Comparison of ENCODE assay signal across 16 cellular contexts in the genomic region with DNA sequence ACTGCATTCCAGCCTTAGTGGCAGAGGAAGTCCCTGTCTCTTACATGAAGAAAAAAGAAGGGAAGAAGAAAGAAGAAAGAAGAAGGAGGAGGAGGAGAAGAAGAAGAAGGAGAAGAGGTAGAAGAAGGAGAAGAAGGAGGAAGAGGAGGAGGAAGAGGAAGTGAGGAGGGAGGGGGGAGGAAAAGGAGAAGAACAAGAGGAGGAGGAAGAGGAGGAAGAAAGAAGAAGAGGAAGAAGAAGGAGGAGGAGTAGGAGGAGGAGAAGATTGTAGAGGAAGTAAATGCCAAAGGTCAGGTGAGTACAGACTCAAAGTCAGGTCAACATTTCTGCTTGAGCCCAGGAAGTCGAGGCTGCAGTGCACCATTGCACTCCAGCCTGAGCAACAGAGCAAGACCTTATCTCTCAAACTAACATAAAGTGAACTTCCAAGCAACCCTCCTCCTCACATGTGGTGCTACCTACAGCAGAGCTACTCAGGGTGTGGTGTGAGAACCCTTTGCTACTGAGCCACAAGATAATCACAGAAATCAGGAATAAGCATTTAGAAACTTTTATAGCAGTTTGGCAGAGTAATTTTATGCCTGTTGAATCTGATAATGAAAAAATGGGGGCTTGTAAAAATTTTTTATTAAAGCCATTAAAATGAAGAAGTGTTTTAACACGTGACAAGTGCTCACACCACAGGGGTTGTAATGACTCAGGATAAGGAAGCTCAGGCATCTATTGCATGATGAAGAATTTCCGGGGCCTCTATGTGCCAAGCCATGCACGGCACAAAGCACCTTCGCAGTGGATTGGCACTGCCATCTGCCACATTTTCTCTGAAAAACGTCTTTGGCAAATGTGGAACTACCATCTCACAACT.
DNase-seq lines count a peak whose midpoint lies in the region; ATAC-seq, FAIRE-seq and TF ChIP-seq lines count a peak whose summit lies in the region.
"Had no signal": no experiment of that assay in that cellular context is flagged by ENCODE, and none has a peak within 500 bp of the region (broad histone marks: within the 10 kb centered on the region; RNA-seq: fewer than 3 reads in every experiment).

No MANE protein-coding gene starts in this region.

- peak overlapping the region in 1 of 9 donors; percentile 17 for H3K27ac Mint-ChIP-seq in naive thymus-derived CD4-positive, alpha-beta T cell
- H3K27ac Mint-ChIP-seq: activated naive CD4-positive, alpha-beta T cell treated with anti-CD3 and anti-CD28 coated beads, Interleukin-2, amount 50 U/mL, for 72 hours; CD4-positive, alpha-beta T cell had no signal

- H3K9me3 ChIP-seq in gastroesophageal sphincter (no peaks in the 10 kb centered on the region), Peyer's patch (no peaks in the 10 kb centered on the region)
- no peaks in the 10 kb centered on the region for H3K9me3 ChIP-seq in naive thymus-derived CD4-positive, alpha-beta T cell (ENCODE audit: control insufficient read depth in 2 of 3, low read length in 3 of 3)
- H3K9me3 ChIP-seq: gastrocnemius medialis had no signal

- peaks cover 0 to 3% (median 0%) of the 10 kb centered on the region in 5 donors for H3K27me3 Mint-ChIP-seq in naive thymus-derived CD4-positive, alpha-beta T cell
- H3K27me3 Mint-ChIP-seq: CD4-positive, alpha-beta T cell had no signal

- H3K4me1 Mint-ChIP-seq in naive thymus-derived CD4-positive, alpha-beta T cell: peaks cover 0 to 5% (median 0%) of the 10 kb centered on the region in 7 donors
- H3K4me1 Mint-ChIP-seq: neural crest cell had no signal

- DNase-seq in AG08395 (ENCODE audit: low spot score) (peak; percentile 61), GM04504 (ENCODE audit: low read depth) (peak; percentile 77), RCC 7860 (ENCODE audit: low spot score) (peak; percentile 30), GM10266 (ENCODE audit: extremely low spot score) (no peak), retina (no peak), Peyer's patch (no peak)
- no peak for DNase-seq in naive thymus-derived CD4-positive, alpha-beta T cell
- DNase-seq: activated CD8-positive, alpha-beta memory T cell treated with anti-CD3 and anti-CD28 coated beads for 24 hours; CD4-positive, alpha-beta T cell; dermis blood vessel endothelial cell; gastrocnemius medialis; NCI-H187; OCI-M1 had no signal

- TF ChIP-seq CTCF in gastroesophageal sphincter (IDR thresholded peaks at IDR 0.05): no peak
- no peak for TF ChIP-seq CTCF in GM10266 (IDR thresholded peaks at IDR 0.05; ENCODE audit: control insufficient read depth, insufficient read depth, low read depth, missing control alignments)
- no peak for TF ChIP-seq CTCF in Peyer's patch (IDR thresholded peaks at IDR 0.05)

- TF ChIP-seq POLR2A in gastroesophageal sphincter (IDR thresholded peaks at IDR 0.05) (no peak), Peyer's patch (IDR thresholded peaks at IDR 0.05) (no peak)

- H3K27ac ChIP-seq in gastroesophageal sphincter (peak overlapping the region; percentile 61 to 75 (median 70)), Peyer's patch (no peak overlapping the region)
- no peak overlapping the region for H3K27ac ChIP-seq in naive thymus-derived CD4-positive, alpha-beta T cell (ENCODE audit: low read depth, low read length)
- H3K27ac ChIP-seq: gastrocnemius medialis had no signal

- POLR2A ChIA-PET in naive thymus-derived CD4-positive, alpha-beta T cell (lab: Charles Lee): no interaction called here

- CTCF ChIA-PET in naive thymus-derived CD4-positive, alpha-beta T cell (lab: Charles Lee): no interaction called here

- WGBS in gastroesophageal sphincter (ENCODE audit: low coverage in 1 of 2), 2 donors: 26 to 27% methylated on average over 6 of the region's 6 CpGs

- FAIRE-seq in RCC 7860 (lab: Jason Lieb, UNC): no peak

- H3K36me3 ChIP-seq in gastroesophageal sphincter (no peaks in the 10 kb centered on the region), Peyer's patch (no peaks in the 10 kb centered on the region)
- no peaks in the 10 kb centered on the region for H3K36me3 ChIP-seq in naive thymus-derived CD4-positive, alpha-beta T cell (ENCODE audit: control insufficient read depth in 2 of 3, insufficient read depth in 3 of 3, low read length in 3 of 3)
- H3K36me3 ChIP-seq: gastrocnemius medialis had no signal

- ATAC-seq in gastroesophageal sphincter: peak; percentile 87
- ATAC-seq in naive thymus-derived CD4-positive, alpha-beta T cell: no peak
- ATAC-seq: activated naive CD4-positive, alpha-beta T cell treated with anti-CD3 and anti-CD28 coated beads, Interleukin-2, amount 50 U/mL, for 72 hours; gastrocnemius medialis had no signal

- peaks cover 0 to 13% (median 2%) of the 10 kb centered on the region in 11 donors for H3K9me3 Mint-ChIP-seq in naive thymus-derived CD4-positive, alpha-beta T cell
- H3K9me3 Mint-ChIP-seq: CD4-positive, alpha-beta T cell; neural crest cell had no signal

- H3K27me3 ChIP-seq in gastroesophageal sphincter (no peaks in the 10 kb centered on the region), Peyer's patch (no peaks in the 10 kb centered on the region)
- no peaks in the 10 kb centered on the region for H3K27me3 ChIP-seq in naive thymus-derived CD4-positive, alpha-beta T cell (ENCODE audit: control insufficient read depth in 2 of 2, insufficient read depth in 2 of 2, low read length in 2 of 2)
- H3K27me3 ChIP-seq: gastrocnemius medialis had no signal

- H3K4me3 ChIP-seq in gastroesophageal sphincter (no peak overlapping the region), Peyer's patch (no peak overlapping the region)
- H3K4me3 ChIP-seq in naive thymus-derived CD4-positive, alpha-beta T cell (ENCODE audit: low read length): no peak overlapping the region
- H3K4me3 ChIP-seq: gastrocnemius medialis had no signal

- intact Hi-C loops in naive thymus-derived CD4-positive, alpha-beta T cell (cut with micrococcal nuclease): no loop called here

- no peaks in the 10 kb centered on the region for H3K36me3 Mint-ChIP-seq in naive thymus-derived CD4-positive, alpha-beta T cell

- H3K4me1 ChIP-seq in gastroesophageal sphincter (peaks cover 0 to 34% (median 2%) of the 10 kb centered on the region in 3 donors), Peyer's patch (peaks cover 0 to 8% (median 0%) of the 10 kb centered on the region in 4 donors)
- no peaks in the 10 kb centered on the region for H3K4me1 ChIP-seq in naive thymus-derived CD4-positive, alpha-beta T cell (ENCODE audit: control insufficient read depth in 2 of 2, insufficient read depth in 2 of 2, low read length in 2 of 2)
- H3K4me1 ChIP-seq: gastrocnemius medialis had no signal

- H3K4me3 Mint-ChIP-seq in naive thymus-derived CD4-positive, alpha-beta T cell: no peak overlapping the region
- H3K4me3 Mint-ChIP-seq: CD4-positive, alpha-beta T cell; neural crest cell had no signal

- TF ChIP-seq EP300 in gastroesophageal sphincter (IDR thresholded peaks at IDR 0.05): no peak

Comparison
In these comparisons a context has a peak if more than half of its experiments do, and no peak if none do; other contexts are left out.
1. DNase-seq: peak in AG08395 (single experiment), GM04504 (single experiment) and RCC 7860 (single experiment); none in naive thymus-derived CD4-positive, alpha-beta T cell (0 of 9), GM10266 (single experiment), retina (single experiment) and Peyer's patch (0 of 3).
2. H3K27ac ChIP-seq: peak in gastroesophageal sphincter (4 of 4); none in naive thymus-derived CD4-positive, alpha-beta T cell (single experiment) and Peyer's patch (0 of 4).